ENCODE assay signal across 8 cellular contexts in the genomic region with DNA sequence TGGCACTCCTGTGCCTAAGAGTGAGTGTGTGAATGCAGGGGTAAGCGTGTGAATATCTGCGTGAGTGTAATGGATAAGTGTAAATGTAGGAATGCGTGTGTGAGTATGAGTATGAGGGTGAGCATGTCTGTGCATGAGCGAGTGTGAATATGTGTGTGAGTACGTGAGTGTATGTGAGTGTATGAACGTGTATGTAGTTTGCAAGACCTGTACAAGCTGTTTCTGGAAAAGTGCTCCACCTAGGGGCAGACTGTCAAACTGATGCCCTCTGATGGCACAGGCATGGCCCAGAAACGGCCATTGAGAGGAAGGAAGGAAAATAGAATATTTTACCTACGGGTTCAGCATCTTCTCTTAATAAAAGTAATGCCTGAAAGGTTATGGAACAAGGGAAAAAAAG. TPM values are rescaled to one million over a fixed set of nuclear protein-coding genes. Genes with fewer than 3 reads are reported as not detected.
DNase-seq lines count a peak whose midpoint lies in the region; ATAC-seq and TF ChIP-seq lines count a peak whose summit lies in the region.

No MANE protein-coding gene starts in this region.

- peak; percentile 99 for ATAC-seq in GM21529 (IDR thresholded peaks at IDR 0.05; ENCODE audit: unreplicated experiment)
- peak; percentile 88 for ATAC-seq in SK-N-SH treated with all-trans-retinoic acid at 6 μM for 48 hours
- ATAC-seq in activated naive CD4-positive, alpha-beta T cell treated with anti-CD3 and anti-CD28 coated beads, Interleukin-2, amount 50 U/mL, for 72 hours: peak; percentile 85 to 90
- peak; percentile 83 to 90 (median 88) for ATAC-seq in heart left ventricle

- TF ChIP-seq CTCF in heart left ventricle (IDR thresholded peaks at IDR 0.05) (peak; percentile 72 to 90 (median 84)), retinal pigment epithelial cell (conservative IDR thresholded peaks at IDR 0.05; ENCODE audit: low read depth, low read length) (peak; percentile 92)

- H3K4me3 ChIP-seq in heart left ventricle (peak overlapping the region in 7 of 12 donors; percentile 17 to 42 (median 24)), retinal pigment epithelial cell (ENCODE audit: low read length) (no peak overlapping the region)

- intact Hi-C loops in heart left ventricle (cut with DNase I): loop anchor here in 7 of 10 donors (2.0 to 5.0 kb wide), 5 partner anchors 83 to 248 kb away; no protein-coding TSS in a partner anchor
- intact Hi-C loops in posterior vena cava (cut with DNase I): no loop called here

- H3K9me3 Mint-ChIP-seq in activated naive CD4-positive, alpha-beta T cell treated with anti-CD3 and anti-CD28 coated beads, Interleukin-2, amount 50 U/mL, for 72 hours: peaks cover under 1 to 7% of the 10 kb centered on the region in 2 donors

- H3K9me3 ChIP-seq in heart left ventricle: peaks cover 0 to 3% (median under 1%) of the 10 kb centered on the region in 12 donors

- H3K4me1 ChIP-seq in heart left ventricle: peaks cover 0 to 38% (median 19%) of the 10 kb centered on the region in 12 donors

- H3K27ac Mint-ChIP-seq in activated naive CD4-positive, alpha-beta T cell treated with anti-CD3 and anti-CD28 coated beads, Interleukin-2, amount 50 U/mL, for 72 hours: no peak overlapping the region

- no peaks in the 10 kb centered on the region for H3K36me3 ChIP-seq in heart left ventricle

- TF ChIP-seq RAD21 in Ishikawa (IDR thresholded peaks at IDR 0.05; ENCODE audit: low read depth): peak; percentile 73

- TF ChIP-seq EP300 in Ishikawa (IDR thresholded peaks at IDR 0.05; ENCODE audit: borderline replicate concordance): no peak

- no peaks in the 10 kb centered on the region for H3K27me3 ChIP-seq in heart left ventricle

- H3K36me3 Mint-ChIP-seq in activated naive CD4-positive, alpha-beta T cell treated with anti-CD3 and anti-CD28 coated beads, Interleukin-2, amount 50 U/mL, for 72 hours: no peaks in the 10 kb centered on the region

- peak overlapping the region in 8 of 12 donors; percentile 12 to 90 (median 34) for H3K27ac ChIP-seq in heart left ventricle

- DNase-seq in ELR (ENCODE audit: low read depth) (peak; percentile 63), heart left ventricle (peak; percentile 67 to 77 (median 75)), retinal pigment epithelial cell (ENCODE audit: low read depth) (no peak), posterior vena cava (ENCODE audit: low spot score) (no peak)
- peak in 1 of 2 donors; percentile 68 for DNase-seq in activated naive CD4-positive, alpha-beta T cell treated with anti-CD3 and anti-CD28 coated beads, Interleukin-2, amount 50 U/mL, for 72 hours (ENCODE audit: low spot score in 2 of 2)

- 19 to 27% (median 24%) methylated on average over 8 of the region's 8 CpGs for WGBS in heart left ventricle, 4 donors

- no peak for TF ChIP-seq POLR2A in heart left ventricle (IDR thresholded peaks at IDR 0.05)

TF ChIP-seq in Ishikawa, 13 proteins besides CTCF, POLR2A, EP300 and RAD21:
- TF ChIP-seq TEAD4 (IDR thresholded peaks at IDR 0.05): no peak
- TF ChIP-seq, protein P1, sequence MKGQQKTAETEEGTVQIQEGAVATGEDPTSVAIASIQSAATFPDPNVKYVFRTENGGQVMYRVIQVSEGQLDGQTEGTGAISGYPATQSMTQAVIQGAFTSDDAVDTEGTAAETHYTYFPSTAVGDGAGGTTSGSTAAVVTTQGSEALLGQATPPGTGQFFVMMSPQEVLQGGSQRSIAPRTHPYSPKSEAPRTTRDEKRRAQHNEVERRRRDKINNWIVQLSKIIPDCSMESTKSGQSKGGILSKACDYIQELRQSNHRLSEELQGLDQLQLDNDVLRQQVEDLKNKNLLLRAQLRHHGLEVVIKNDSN (IDR thresholded peaks at IDR 0.05): no peak
TF ChIP-seq in Ishikawa: peak in this region for 0.

TF ChIP-seq in SK-N-SH treated with all-trans-retinoic acid at 6 μM for 48 hours, 23 proteins besides CTCF, POLR2A, EP300 and RAD21:
- TF ChIP-seq GLIS3 (CRISPR knock-in tag; IDR thresholded peaks at IDR 0.05) (no peak), ZNF565 (CRISPR knock-in tag; conservative IDR thresholded peaks at IDR 0.05; ENCODE audit: low read depth) (no peak), TOX (CRISPR knock-in tag; IDR thresholded peaks at IDR 0.05; ENCODE audit: borderline replicate concordance) (no peak), ZNF8 (CRISPR knock-in tag; IDR thresholded peaks at IDR 0.05) (no peak), TCF4 (CRISPR knock-in tag; IDR thresholded peaks at IDR 0.05; ENCODE audit: borderline replicate concordance) (no peak), ISL1 (CRISPR knock-in tag; IDR thresholded peaks at IDR 0.05) (no peak), RARB (CRISPR knock-in tag; IDR thresholded peaks at IDR 0.05) (no peak), BACH2 (CRISPR knock-in tag; IDR thresholded peaks at IDR 0.05; ENCODE audit: borderline replicate concordance) (no peak), ZFP3 (CRISPR knock-in tag; IDR thresholded peaks at IDR 0.05) (no peak), ZFP30 (CRISPR knock-in tag; IDR thresholded peaks at IDR 0.05) (no peak), OSR1 (CRISPR knock-in tag; IDR thresholded peaks at IDR 0.05) (no peak), CSDC2 (CRISPR knock-in tag; IDR thresholded peaks at IDR 0.05) (no peak)
- TF ChIP-seq, protein P2, sequence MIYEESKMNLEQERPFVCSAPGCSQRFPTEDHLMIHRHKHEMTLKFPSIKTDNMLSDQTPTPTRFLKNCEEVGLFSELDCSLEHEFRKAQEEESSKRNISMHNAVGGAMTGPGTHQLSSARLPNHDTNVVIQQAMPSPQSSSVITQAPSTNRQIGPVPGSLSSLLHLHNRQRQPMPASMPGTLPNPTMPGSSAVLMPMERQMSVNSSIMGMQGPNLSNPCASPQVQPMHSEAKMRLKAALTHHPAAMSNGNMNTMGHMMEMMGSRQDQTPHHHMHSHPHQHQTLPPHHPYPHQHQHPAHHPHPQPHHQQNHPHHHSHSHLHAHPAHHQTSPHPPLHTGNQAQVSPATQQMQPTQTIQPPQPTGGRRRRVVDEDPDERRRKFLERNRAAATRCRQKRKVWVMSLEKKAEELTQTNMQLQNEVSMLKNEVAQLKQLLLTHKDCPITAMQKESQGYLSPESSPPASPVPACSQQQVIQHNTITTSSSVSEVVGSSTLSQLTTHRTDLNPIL (CRISPR knock-in tag; IDR thresholded peaks at IDR 0.05; ENCODE audit: low read depth): no peak
- TF ChIP-seq, protein P3, sequence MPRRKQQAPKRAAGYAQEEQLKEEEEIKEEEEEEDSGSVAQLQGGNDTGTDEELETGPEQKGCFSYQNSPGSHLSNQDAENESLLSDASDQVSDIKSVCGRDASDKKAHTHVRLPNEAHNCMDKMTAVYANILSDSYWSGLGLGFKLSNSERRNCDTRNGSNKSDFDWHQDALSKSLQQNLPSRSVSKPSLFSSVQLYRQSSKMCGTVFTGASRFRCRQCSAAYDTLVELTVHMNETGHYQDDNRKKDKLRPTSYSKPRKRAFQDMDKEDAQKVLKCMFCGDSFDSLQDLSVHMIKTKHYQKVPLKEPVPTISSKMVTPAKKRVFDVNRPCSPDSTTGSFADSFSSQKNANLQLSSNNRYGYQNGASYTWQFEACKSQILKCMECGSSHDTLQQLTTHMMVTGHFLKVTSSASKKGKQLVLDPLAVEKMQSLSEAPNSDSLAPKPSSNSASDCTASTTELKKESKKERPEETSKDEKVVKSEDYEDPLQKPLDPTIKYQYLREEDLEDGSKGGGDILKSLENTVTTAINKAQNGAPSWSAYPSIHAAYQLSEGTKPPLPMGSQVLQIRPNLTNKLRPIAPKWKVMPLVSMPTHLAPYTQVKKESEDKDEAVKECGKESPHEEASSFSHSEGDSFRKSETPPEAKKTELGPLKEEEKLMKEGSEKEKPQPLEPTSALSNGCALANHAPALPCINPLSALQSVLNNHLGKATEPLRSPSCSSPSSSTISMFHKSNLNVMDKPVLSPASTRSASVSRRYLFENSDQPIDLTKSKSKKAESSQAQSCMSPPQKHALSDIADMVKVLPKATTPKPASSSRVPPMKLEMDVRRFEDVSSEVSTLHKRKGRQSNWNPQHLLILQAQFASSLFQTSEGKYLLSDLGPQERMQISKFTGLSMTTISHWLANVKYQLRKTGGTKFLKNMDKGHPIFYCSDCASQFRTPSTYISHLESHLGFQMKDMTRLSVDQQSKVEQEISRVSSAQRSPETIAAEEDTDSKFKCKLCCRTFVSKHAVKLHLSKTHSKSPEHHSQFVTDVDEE (CRISPR knock-in tag; IDR thresholded peaks at IDR 0.05): no peak
- TF ChIP-seq, protein P4, sequence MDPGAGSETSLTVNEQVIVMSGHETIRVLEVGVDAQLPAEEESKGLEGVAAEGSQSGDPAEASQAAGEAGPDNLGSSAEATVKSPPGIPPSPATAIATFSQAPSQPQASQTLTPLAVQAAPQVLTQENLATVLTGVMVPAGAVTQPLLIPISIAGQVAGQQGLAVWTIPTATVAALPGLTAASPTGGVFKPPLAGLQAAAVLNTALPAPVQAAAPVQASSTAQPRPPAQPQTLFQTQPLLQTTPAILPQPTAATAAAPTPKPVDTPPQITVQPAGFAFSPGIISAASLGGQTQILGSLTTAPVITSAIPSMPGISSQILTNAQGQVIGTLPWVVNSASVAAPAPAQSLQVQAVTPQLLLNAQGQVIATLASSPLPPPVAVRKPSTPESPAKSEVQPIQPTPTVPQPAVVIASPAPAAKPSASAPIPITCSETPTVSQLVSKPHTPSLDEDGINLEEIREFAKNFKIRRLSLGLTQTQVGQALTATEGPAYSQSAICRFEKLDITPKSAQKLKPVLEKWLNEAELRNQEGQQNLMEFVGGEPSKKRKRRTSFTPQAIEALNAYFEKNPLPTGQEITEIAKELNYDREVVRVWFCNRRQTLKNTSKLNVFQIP (CRISPR knock-in tag; IDR thresholded peaks at IDR 0.05; ENCODE audit: borderline replicate concordance, low read depth): no peak

RNA-seq across cellular contexts. Expression of a gene that starts 24.4 kb away (rescaled TPM):
- total RNA-seq in activated naive CD4-positive, alpha-beta T cell treated with anti-CD3 and anti-CD28 coated beads, Interleukin-2, amount 50 U/mL, for 72 hours: 10 to 100 TPM in 1 of 2 donors, 1 to 10 TPM in 1; 1.7 to 34.5 TPM
- total RNA-seq in heart left ventricle (10 to 100 TPM in 7 of 9 donors, 1 to 10 TPM in 2; 7.2 to 42.8 (median 11.4) TPM), posterior vena cava (10 to 100 TPM; 21.5 to 34.9 TPM)
- polyA plus RNA-seq in heart left ventricle: 1 to 10 TPM; 3.4 to 4.5 TPM

Comparison
In these comparisons a context has a peak if more than half of its experiments do, and no peak if none do; other contexts are left out.
1. DNase-seq: peak in ELR (single experiment) and heart left ventricle (5 of 5); none in retinal pigment epithelial cell (single experiment) and posterior vena cava (single experiment).
2. intact Hi-C loops: an anchor here in heart left ventricle (2.0 to 5.0 kb wide); none called in posterior vena cava.
3. Peak in every context shown above with its lines, with median percentiles within 50 percentile points of each other: ATAC-seq.